In the genomic region with DNA sequence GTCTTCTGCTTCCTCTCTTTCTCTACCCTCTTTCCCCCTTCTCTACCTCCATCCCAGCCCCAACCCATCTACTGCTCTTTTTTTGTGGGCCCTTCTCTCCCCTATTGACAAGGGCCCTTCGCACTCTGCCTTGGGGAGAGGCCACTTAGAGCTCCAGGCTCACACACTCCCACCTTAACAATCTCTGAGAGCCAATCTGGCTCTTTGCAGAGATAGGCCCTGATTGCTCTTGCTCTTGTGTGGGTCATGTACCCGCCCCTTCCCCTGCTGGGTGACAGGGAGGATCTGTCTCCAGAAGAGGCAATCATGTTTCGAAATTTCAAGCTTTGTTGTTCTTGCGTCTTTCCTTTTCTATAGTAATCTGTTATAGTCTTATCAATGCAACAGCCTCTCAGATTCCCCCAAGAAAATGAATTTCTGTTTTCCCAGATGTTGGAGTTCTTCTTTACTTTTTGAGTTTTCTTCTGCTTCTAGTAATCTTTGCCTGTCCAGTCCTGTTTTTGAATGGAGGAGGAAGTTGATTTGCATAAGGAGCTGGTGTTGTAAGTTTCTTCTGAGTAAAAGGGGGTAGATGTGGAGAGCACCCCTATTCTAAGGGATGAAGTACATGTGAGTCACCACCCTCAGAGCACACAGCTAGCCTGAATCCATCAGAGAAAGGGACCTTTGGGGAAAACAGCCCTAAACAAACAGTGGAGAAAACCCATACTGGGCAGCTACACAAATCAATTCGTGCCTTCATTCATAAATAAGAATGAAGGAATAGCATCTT, we compare ENCODE assay signal across 25 cellular contexts. TPM values are rescaled to one million over a fixed set of nuclear protein-coding genes. Genes with fewer than 3 reads are reported as not detected.
DNase-seq lines count a peak whose midpoint lies in the region; ATAC-seq and TF ChIP-seq lines count a peak whose summit lies in the region.
"Had no signal": no experiment of that assay in that cellular context is flagged by ENCODE, and none has a peak within 500 bp of the region (broad histone marks: within the 10 kb centered on the region; RNA-seq: fewer than 3 reads in every experiment).

No MANE protein-coding gene starts in this region.

- H3K27me3 ChIP-seq in PC-3 (ENCODE audit: low read length): peaks cover 11% of the 10 kb centered on the region; the same call in 1 of the 2 replicates
- H3K27me3 ChIP-seq: right lobe of liver had no signal

- no peak overlapping the region for H3K4me2 ChIP-seq in PC-3 (ENCODE audit: low read length)

- no peaks in the 10 kb centered on the region for H3K27me3 Mint-ChIP-seq in dendritic cell treated with granulocyte-macrophage colony-stimulating factor and Interleukin-4, amounts not matched to agents 40 ng/mL and 50 ng/mL, for 4 days
- H3K27me3 Mint-ChIP-seq in natural killer cell treated with Interleukin-12 subunit alpha and Interleukin-12 subunit beta and Interleukin-15 and Interleukin-18, amount 100 ng/mL, for 72 hours: peaks cover 3 to 20% of the 10 kb centered on the region in 2 donors
- H3K27me3 Mint-ChIP-seq in type B pancreatic cell: peaks cover 13% of the 10 kb centered on the region

- no peak overlapping the region for H3K27ac ChIP-seq in PC-3 (ENCODE audit: low read length)
- H3K27ac ChIP-seq: C4-2B, parathyroid adenoma, right lobe of liver had no signal

- H3K4me1 ChIP-seq in PC-3 (ENCODE audit: insufficient read depth, low read length): no peaks in the 10 kb centered on the region
- H3K4me1 ChIP-seq: parathyroid adenoma, right lobe of liver had no signal

- peaks cover 6% of the 10 kb centered on the region for H3K36me3 Mint-ChIP-seq in dendritic cell treated with granulocyte-macrophage colony-stimulating factor and Interleukin-4, amounts not matched to agents 40 ng/mL and 50 ng/mL, for 4 days (ENCODE audit: low read depth)
- peaks cover 14% of the 10 kb centered on the region for H3K36me3 Mint-ChIP-seq in natural killer cell treated with Interleukin-12 subunit alpha and Interleukin-12 subunit beta and Interleukin-15 and Interleukin-18, amount 100 ng/mL, for 72 hours
- no peaks in the 10 kb centered on the region for H3K36me3 Mint-ChIP-seq in type B pancreatic cell

- peak overlapping the region; percentile 59 for H3K27ac Mint-ChIP-seq in dendritic cell treated with granulocyte-macrophage colony-stimulating factor and Interleukin-4, amounts not matched to agents 40 ng/mL and 50 ng/mL, for 4 days
- peak overlapping the region; percentile 23 to 40 for H3K27ac Mint-ChIP-seq in natural killer cell treated with Interleukin-12 subunit alpha and Interleukin-12 subunit beta and Interleukin-15 and Interleukin-18, amount 100 ng/mL, for 72 hours
- H3K27ac Mint-ChIP-seq in type B pancreatic cell: no peak overlapping the region
- H3K27ac Mint-ChIP-seq: activated CD4-positive, alpha-beta T cell treated with anti-CD3 and anti-CD28 coated beads, Interleukin-2, amount 10 ng/mL, durations not matched to agents 7 days and 5 days; activated naive CD8-positive, alpha-beta T cell; IgD-negative memory B cell had no signal

- BruUV-seq in PC-3 (replicated peaks; lab: Mats Ljungman, UMichigan): no TSS peak

- H3K4me3 ChIP-seq in PC-3 (ENCODE audit: low read length): no peak overlapping the region
- H3K4me3 ChIP-seq: right lobe of liver had no signal

- POLR2A ChIA-PET in PC-3 (lab: Charles Lee; ENCODE audit: unreplicated experiment): no interaction called here

- H3K4me3 Mint-ChIP-seq in dendritic cell treated with granulocyte-macrophage colony-stimulating factor and Interleukin-4, amounts not matched to agents 40 ng/mL and 50 ng/mL, for 4 days: peak overlapping the region; percentile 34
- H3K4me3 Mint-ChIP-seq in natural killer cell treated with Interleukin-12 subunit alpha and Interleukin-12 subunit beta and Interleukin-15 and Interleukin-18, amount 100 ng/mL, for 72 hours: no peak overlapping the region
- no peak overlapping the region for H3K4me3 Mint-ChIP-seq in type B pancreatic cell
- H3K4me3 Mint-ChIP-seq: activated CD4-positive, alpha-beta T cell treated with anti-CD3 and anti-CD28 coated beads, Interleukin-2, amount 10 ng/mL, durations not matched to agents 7 days and 5 days; activated naive CD8-positive, alpha-beta T cell; central memory CD8-positive, alpha-beta T cell; IgD-negative memory B cell; naive B cell had no signal

- H3K9ac ChIP-seq in PC-3 (ENCODE audit: low read length): no peak overlapping the region
- H3K9ac ChIP-seq: parathyroid adenoma had no signal

- H3K9me3 ChIP-seq in PC-3 (ENCODE audit: low read length): peaks cover 6% of the 10 kb centered on the region; the same call in 1 of the 2 replicates

- H3F3A ChIP-seq in PC-3 (ENCODE audit: low read length, unreplicated experiment): no peaks in the 10 kb centered on the region

- peaks cover 11% of the 10 kb centered on the region for H3K9me3 Mint-ChIP-seq in dendritic cell treated with granulocyte-macrophage colony-stimulating factor and Interleukin-4, amounts not matched to agents 40 ng/mL and 50 ng/mL, for 4 days
- H3K9me3 Mint-ChIP-seq in natural killer cell treated with Interleukin-12 subunit alpha and Interleukin-12 subunit beta and Interleukin-15 and Interleukin-18, amount 100 ng/mL, for 72 hours: peaks cover 4% of the 10 kb centered on the region
- H3K9me3 Mint-ChIP-seq in type B pancreatic cell: no peaks in the 10 kb centered on the region

- DNase-seq in CD1c-positive myeloid dendritic cell (ENCODE audit: extremely low spot score): peak; percentile 14
- DNase-seq in NCI-H2227 treated with DMSO at 0.1 percent for 48 hours (lab: John Stamatoyannopoulos, UW): peak; percentile 27
- no peak for DNase-seq in natural killer cell treated with Interleukin-12 subunit alpha and Interleukin-12 subunit beta and Interleukin-15 and Interleukin-18, amount 100 ng/mL, for 72 hours (ENCODE audit: low spot score)
- no peak for DNase-seq in NCI-H1105 treated with DMSO at 0.1 percent for 48 hours (lab: John Stamatoyannopoulos, UW)
- DNase-seq in type B pancreatic cell (ENCODE audit: extremely low spot score, unreplicated experiment): no peak
- no peak for DNase-seq in PC-3
- DNase-seq: activated CD4-positive, alpha-beta T cell treated with anti-CD3 and anti-CD28 coated beads, Interleukin-2, amount 10 ng/mL, durations not matched to agents 7 days and 5 days; erythroblast; foreskin melanocyte; kidney glomerular epithelial cell; naive B cell; NCI-H1694 treated with DMSO at 0.1 percent for 48 hours; NCI-H226; NCI-H748 treated with DMSO at 0.1 percent for 48 hours; OCI-M1; right lobe of liver; Right ventricle myocardium superior; T-helper 1 cell had no signal

- intact Hi-C loops in dendritic cell treated with granulocyte-macrophage colony-stimulating factor and Interleukin-4, amounts not matched to agents 40 ng/mL and 50 ng/mL, for 4 days (cut with micrococcal nuclease): no loop called here
- intact Hi-C loops in PC-3 (cut with micrococcal nuclease): no loop called here

- no peaks in the 10 kb centered on the region for H3K79me2 ChIP-seq in PC-3 (ENCODE audit: low read length)
- H3K79me2 ChIP-seq: parathyroid adenoma had no signal

- TF ChIP-seq CTCF in type B pancreatic cell (conservative IDR thresholded peaks at IDR 0.05) (no peak), PC-3 (conservative IDR thresholded peaks at IDR 0.05; ENCODE audit: low read depth, low read length) (no peak)

- no peaks in the 10 kb centered on the region for H3K36me3 ChIP-seq in PC-3 (ENCODE audit: low read depth, low read length)
- H3K36me3 ChIP-seq: right lobe of liver had no signal

- ATAC-seq in natural killer cell treated with Interleukin-12 subunit alpha and Interleukin-12 subunit beta and Interleukin-15 and Interleukin-18, amount 100 ng/mL, for 72 hours: peak; percentile 71
- ATAC-seq in HG03354 (IDR thresholded peaks at IDR 0.05; ENCODE audit: poor library complexity, severe bottlenecking, unreplicated experiment) (no peak), PC-3 (no peak)
- ATAC-seq: right lobe of liver had no signal

- no peaks in the 10 kb centered on the region for H3K9me2 ChIP-seq in PC-3 (replicated peaks; ENCODE audit: low read length)

- H3K4me1 Mint-ChIP-seq in dendritic cell treated with granulocyte-macrophage colony-stimulating factor and Interleukin-4, amounts not matched to agents 40 ng/mL and 50 ng/mL, for 4 days (ENCODE audit: low read depth): peaks cover 20% of the 10 kb centered on the region
- H3K4me1 Mint-ChIP-seq in natural killer cell treated with Interleukin-12 subunit alpha and Interleukin-12 subunit beta and Interleukin-15 and Interleukin-18, amount 100 ng/mL, for 72 hours (ENCODE audit: low read depth in 2 of 2): peaks cover 6% of the 10 kb centered on the region in 2 donors
- H3K4me1 Mint-ChIP-seq in type B pancreatic cell (ENCODE audit: unreplicated experiment): peaks cover 10% of the 10 kb centered on the region
- H3K4me1 Mint-ChIP-seq: activated CD4-positive, alpha-beta T cell treated with anti-CD3 and anti-CD28 coated beads, Interleukin-2, amount 10 ng/mL, durations not matched to agents 7 days and 5 days; central memory CD8-positive, alpha-beta T cell had no signal

- no peak overlapping the region for H2AFZ ChIP-seq in PC-3 (ENCODE audit: low read length)
- H2AFZ ChIP-seq: parathyroid adenoma had no signal

- H4K20me1 ChIP-seq in PC-3 (ENCODE audit: low read length): no peaks in the 10 kb centered on the region

- CTCF ChIA-PET in PC-3 (lab: Charles Lee): interaction anchor here (0.6 kb wide), 1 partner anchor 61 kb away, joined by 3 read pairs; no protein-coding TSS in a partner anchor

RNA-seq across cellular contexts. Expression of gene ACAA1, which starts 34.7 kb away (rescaled TPM):
- total RNA-seq in natural killer cell treated with Interleukin-12 subunit alpha and Interleukin-12 subunit beta and Interleukin-15 and Interleukin-18, amount 100 ng/mL, for 72 hours: 10 to 100 TPM; 78.6 to 88.2 TPM
- total RNA-seq in type B pancreatic cell (ENCODE audit: low replicate concordance) (81.2 and 118 TPM in 2 replicates), PC-3 (2014; rRNA removed) (76.4 and 94.5 TPM in 2 replicates)

RNA-seq across cellular contexts. Expression of gene MYD88, which starts 36.2 kb away (rescaled TPM):
- total RNA-seq in natural killer cell treated with Interleukin-12 subunit alpha and Interleukin-12 subunit beta and Interleukin-15 and Interleukin-18, amount 100 ng/mL, for 72 hours: 10 to 100 TPM; 55.8 to 63.1 TPM
- 31.1 and 55.6 TPM in 2 replicates for total RNA-seq in type B pancreatic cell (ENCODE audit: low replicate concordance)
- 17.7 and 19.1 TPM in 2 replicates for total RNA-seq in PC-3 (2014; rRNA removed)

Comparison
In these comparisons a context has a peak if more than half of its experiments do, and no peak if none do; other contexts are left out.
1. DNase-seq: peak in CD1c-positive myeloid dendritic cell (single experiment) and NCI-H2227 treated with DMSO at 0.1 percent for 48 hours (single experiment); none in natural killer cell treated with Interleukin-12 subunit alpha and Interleukin-12 subunit beta and Interleukin-15 and Interleukin-18, amount 100 ng/mL, for 72 hours (single experiment), NCI-H1105 treated with DMSO at 0.1 percent for 48 hours (single experiment), type B pancreatic cell (single experiment) and PC-3 (single experiment).
2. ATAC-seq: peak in natural killer cell treated with Interleukin-12 subunit alpha and Interleukin-12 subunit beta and Interleukin-15 and Interleukin-18, amount 100 ng/mL, for 72 hours (2 of 2); none in HG03354 (single experiment) and PC-3 (single experiment).